In the genomic region with DNA sequence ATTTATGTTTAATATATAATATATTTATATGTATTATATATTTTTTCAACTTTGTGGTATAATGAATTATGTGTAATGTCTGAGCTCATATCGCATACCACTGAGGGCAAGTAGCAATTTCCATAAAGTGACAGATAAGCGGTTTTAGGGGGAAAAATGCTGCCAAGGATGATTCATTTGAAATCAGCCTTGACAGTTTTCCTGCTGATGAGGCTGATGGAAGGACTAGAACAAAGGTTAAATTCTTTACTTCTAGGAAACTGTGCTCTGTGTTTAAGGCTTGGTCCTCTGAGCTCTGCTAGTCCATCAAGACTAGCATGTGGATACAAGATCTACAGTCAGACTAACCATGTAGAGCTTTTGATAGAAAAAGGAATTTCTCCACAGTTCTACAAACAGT, we compare ENCODE assay signal across 20 cellular contexts. TPM values are rescaled to one million over a fixed set of nuclear protein-coding genes. Genes with fewer than 3 reads are reported as not detected.
A peak's percentile ranks its signal among the peaks of the same experiment; 100 is the strongest.
DNase-seq lines count a peak whose midpoint lies in the region; ATAC-seq, FAIRE-seq and TF ChIP-seq lines count a peak whose summit lies in the region.
"Had no signal": no experiment of that assay in that cellular context is flagged by ENCODE, and none has a peak within 500 bp of the region (broad histone marks: within the 10 kb centered on the region; RNA-seq: fewer than 3 reads in every experiment).

No MANE protein-coding gene starts in this region.

- no peak overlapping the region for H2AFZ ChIP-seq in Karpas-422 (ENCODE audit: low read length)

- no peaks in the 10 kb centered on the region for H3K79me2 ChIP-seq in Karpas-422 (ENCODE audit: low read length)

- DNase-seq in A549 (ENCODE audit: low read depth in 1 of 2, low spot score in 1 of 2) = no peak
- DNase-seq in HTR-8/SVneo (ENCODE audit: insufficient read length, low spot score) = peak; percentile 17
- DNase-seq in amniotic epithelial cell (ENCODE audit: low read depth) = peak; percentile 49
- DNase-seq in glomerular visceral epithelial cell (ENCODE audit: extremely low spot score) = peak; percentile 39
- DNase-seq in KG1 (lab: John Stamatoyannopoulos, UW) = no peak
- DNase-seq in sciatic nerve (ENCODE audit: low spot score) = no peak
- DNase-seq in Karpas-422 = no peak
- DNase-seq: COR-L47, DMS153, NCI-H1417, NCI-H2029, NCI-H2171 treated with DMSO at 0.1 percent for 48 hours, NCI-H510A, RPMI8226, SJCRH30 had no signal

- H3K4me3 ChIP-seq in A549 (no peak overlapping the region), Karpas-422 (ENCODE audit: low read length) (no peak overlapping the region)
- H3K4me3 ChIP-seq: SJCRH30 had no signal

- intact Hi-C loops in sciatic nerve (cut with DNase I) = no loop called here

- TF ChIP-seq RAD21 in A549 (conservative IDR thresholded peaks at IDR 0.05 in 1 of 2, IDR thresholded peaks at IDR 0.05 in 1 of 2) = no peak

- H3K27me3 ChIP-seq in Karpas-422 (ENCODE audit: low read length) = no peaks in the 10 kb centered on the region
- H3K27me3 ChIP-seq: SJCRH30 had no signal

- TF ChIP-seq CTCF in A549 (IDR thresholded peaks at IDR 0.05) = no peak

- H3K36me3 ChIP-seq in Karpas-422 (ENCODE audit: insufficient read depth, low read length) = no peaks in the 10 kb centered on the region
- H3K36me3 ChIP-seq: SJCRH30 had no signal

- FAIRE-seq in A549 (lab: Jason Lieb, UNC) (no peak), HTR-8/SVneo (lab: Jason Lieb, UNC) (no peak)
- FAIRE-seq: G401.6, GM12891 had no signal

- H3K4me2 ChIP-seq in A549 (no peak overlapping the region), Karpas-422 (ENCODE audit: low read depth, low read length, poor library complexity, severe bottlenecking) (no peak overlapping the region)

- peaks cover 3% of the 10 kb centered on the region; the same call in 1 of the 3 replicates for H3K4me1 ChIP-seq in A549
- H3K4me1 ChIP-seq in Karpas-422 (ENCODE audit: low read length) = no peaks in the 10 kb centered on the region
- H3K4me1 ChIP-seq: SJCRH30 had no signal

- H3K9me2 ChIP-seq in Karpas-422 (replicated peaks; ENCODE audit: insufficient read depth, low read length) = no peaks in the 10 kb centered on the region

- no peak overlapping the region for H3K9ac ChIP-seq in Karpas-422 (ENCODE audit: low read length)

- WGBS in A549 (ENCODE audit: missing lambda C conversion rate) = 88% methylated on average over 2 of the region's 2 CpGs

- no peak for TF ChIP-seq EP300 in A549 (IDR thresholded peaks at IDR 0.05)

- TF ChIP-seq POLR2A in A549 (IDR thresholded peaks at IDR 0.05; ENCODE audit: low read length) = no peak

- ATAC-seq in A549 = no peak
- ATAC-seq in sciatic nerve = no peak
- no peak for ATAC-seq in HG03457 (IDR thresholded peaks at IDR 0.05; ENCODE audit: unreplicated experiment)

- H3K9me3 ChIP-seq in A549 (no peaks in the 10 kb centered on the region), Karpas-422 (ENCODE audit: low read length) (no peaks in the 10 kb centered on the region)
- H3K9me3 ChIP-seq: SJCRH30 had no signal

- no peak overlapping the region for H3K27ac ChIP-seq in A549
- H3K27ac ChIP-seq in Karpas-422 (ENCODE audit: low read length) = no peak overlapping the region
- H3K27ac ChIP-seq: C4-2B, HL-60, SJCRH30 had no signal

- no peaks in the 10 kb centered on the region for H4K20me1 ChIP-seq in Karpas-422 (ENCODE audit: insufficient read depth, low read depth, low read length)

- POLR2A ChIA-PET in A549 (lab: Yijun Ruan, JAX) = no interaction called here

- CTCF ChIA-PET in A549 (lab: Yijun Ruan, JAX) = interaction anchor here (1.0 kb wide), 2 partner anchors 122 to 176 kb away, joined by 4 to 5 read pairs; no protein-coding TSS in a partner anchor

TF ChIP-seq in A549, 52 proteins besides CTCF, POLR2A, EP300 and RAD21:
- no peak for TF ChIP-seq HOXB5 (CRISPR knock-in tag; IDR thresholded peaks at IDR 0.05)
- TF ChIP-seq, protein P1, sequence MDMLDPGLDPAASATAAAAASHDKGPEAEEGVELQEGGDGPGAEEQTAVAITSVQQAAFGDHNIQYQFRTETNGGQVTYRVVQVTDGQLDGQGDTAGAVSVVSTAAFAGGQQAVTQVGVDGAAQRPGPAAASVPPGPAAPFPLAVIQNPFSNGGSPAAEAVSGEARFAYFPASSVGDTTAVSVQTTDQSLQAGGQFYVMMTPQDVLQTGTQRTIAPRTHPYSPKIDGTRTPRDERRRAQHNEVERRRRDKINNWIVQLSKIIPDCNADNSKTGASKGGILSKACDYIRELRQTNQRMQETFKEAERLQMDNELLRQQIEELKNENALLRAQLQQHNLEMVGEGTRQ (IDR thresholded peaks at IDR 0.05) = no peak
- peak; percentile 7 for TF ChIP-seq MAFK (IDR thresholded peaks at IDR 0.05; ENCODE audit: partially characterized antibody)

RNA-seq across cellular contexts. Expression of a gene that starts 19.3 kb away (rescaled TPM):
- 12.6 and 12.9 TPM in 2 replicates for polyA plus RNA-seq in A549 (2011; rRNA removed)
- polyA plus RNA-seq in A549 (2012; cell fraction: cytosol; rRNA removed) = 2.9 and 3.5 TPM in 2 replicates
- polyA plus RNA-seq in A549 (2012; cell fraction: nucleus; rRNA removed) = 1.3 and 1.8 TPM in 2 replicates
- polyA plus RNA-seq in A549 (2017; fragmentation: RNase III; extraction: RNeasy Plus Mini Kit Qiagen cat#74134 plus additional on column Dnase treatment) = 5.7 to 6.6 TPM (median 6.1 TPM) in 3 replicates
- 5.9 and 6.8 TPM in 2 replicates for polyA minus RNA-seq in A549 (2011; rRNA and poly(A)+ RNA removed)
- 35.7 TPM for total RNA-seq in sciatic nerve
- 0.15 TPM in 1 of 2 replicates, not detected in the other for total RNA-seq in Karpas-422 (2014; rRNA removed; shearing (Covaris generic); ENCODE audit: low replicate concordance)

Comparison
In these comparisons a context has a peak if more than half of its experiments do, and no peak if none do; other contexts are left out.
1. DNase-seq: peak in HTR-8/SVneo (single experiment), amniotic epithelial cell (single experiment) and glomerular visceral epithelial cell (single experiment); none in A549 (0 of 2), KG1 (single experiment), sciatic nerve (single experiment) and Karpas-422 (single experiment).
2. RNA of a gene that starts 19.3 kb away (total RNA-seq): 35.7 TPM in sciatic nerve (single experiment); 0.15 TPM in Karpas-422; every median in the first group is over 10 times any median in the second.